8 cellular contexts compared by ENCODE assay signal in the genomic region with DNA sequence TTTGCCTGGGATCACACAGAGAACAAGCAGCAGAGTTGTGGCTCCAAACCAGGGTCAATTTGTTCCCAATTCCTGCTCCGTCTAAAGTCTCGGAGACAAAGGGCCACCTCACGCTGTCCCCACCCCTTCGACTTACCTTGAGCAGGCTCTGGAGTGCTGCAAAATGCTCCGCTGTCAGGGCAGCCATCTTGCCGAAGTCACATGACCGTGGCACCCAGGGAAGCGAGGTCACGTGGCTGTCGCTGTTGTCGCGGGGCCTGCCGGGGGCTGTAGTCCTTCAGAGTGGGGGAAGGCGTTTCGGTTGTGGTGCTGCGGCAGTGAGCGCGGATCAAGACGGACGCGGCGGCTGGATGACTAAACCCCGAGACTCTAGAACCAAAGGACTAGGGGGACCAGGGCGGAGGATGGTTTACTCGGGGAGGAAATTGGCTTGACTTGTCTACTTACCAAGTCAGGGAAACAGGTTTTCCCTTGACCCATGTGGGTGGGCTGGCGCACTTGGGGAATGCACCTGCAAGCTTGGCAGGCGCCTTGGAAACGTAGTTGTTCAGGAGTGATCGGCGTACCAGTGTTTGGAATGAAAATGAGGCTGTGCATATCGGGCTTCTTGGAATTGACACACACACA. TPM values are rescaled to one million over a fixed set of nuclear protein-coding genes. Genes with fewer than 3 reads are reported as not detected.
DNase-seq lines count a peak whose midpoint lies in the region; ATAC-seq lines count a peak whose summit lies in the region.

A gene (minus strand): TSS at position 199 of the 627 bp plus-strand sequence. CDS start 12 bp downstream, at position 187.

- H3K9me3 ChIP-seq in BLaER1 treated with 17β-estradiol and CSF1 and Interleukin-3, amounts not matched to agents 10 nM and 100 nM (replicated peaks in 1 of 11): no peaks in the 10 kb centered on the region

- peaks cover 43% of the 10 kb centered on the region for H3K4me1 Mint-ChIP-seq in dendritic cell treated with granulocyte-macrophage colony-stimulating factor and Interleukin-4, amounts not matched to agents 40 ng/mL and 50 ng/mL, for 4 days (ENCODE audit: low read depth)

- peak within 1 kb of the TSS; percentile 69 to 90 (median 77) for H3K4me3 ChIP-seq in BLaER1 treated with 17β-estradiol and CSF1 and Interleukin-3, amounts not matched to agents 10 nM and 100 nM

- intact Hi-C loops in dendritic cell treated with granulocyte-macrophage colony-stimulating factor and Interleukin-4, amounts not matched to agents 40 ng/mL and 50 ng/mL, for 4 days (cut with micrococcal nuclease): loop anchor here (1.0 kb wide), 1 partner anchor 203 kb away; no protein-coding TSS in a partner anchor

- no peaks in the 10 kb centered on the region for H3K27me3 ChIP-seq in BLaER1 treated with 17β-estradiol and CSF1 and Interleukin-3, amounts not matched to agents 10 nM and 100 nM

- peak within 1 kb of the TSS; percentile 93 for H3K4me3 Mint-ChIP-seq in dendritic cell treated with granulocyte-macrophage colony-stimulating factor and Interleukin-4, amounts not matched to agents 40 ng/mL and 50 ng/mL, for 4 days

- H3K4me1 ChIP-seq in BLaER1 treated with 17β-estradiol and CSF1 and Interleukin-3, amounts not matched to agents 10 nM and 100 nM: peaks cover 14 to 25% (median 18%) of the 10 kb centered on the region in 10 experiments

- H3K27me3 Mint-ChIP-seq in dendritic cell treated with granulocyte-macrophage colony-stimulating factor and Interleukin-4, amounts not matched to agents 40 ng/mL and 50 ng/mL, for 4 days: peaks cover 2% of the 10 kb centered on the region

- ATAC-seq in GM19351 (IDR thresholded peaks at IDR 0.05; ENCODE audit: unreplicated experiment) (peak; percentile 98), HG03521 (IDR thresholded peaks at IDR 0.05; ENCODE audit: unreplicated experiment) (peak; percentile 99), left lobe of liver (peak; percentile 98)

- H3K9ac ChIP-seq in BLaER1 treated with 17β-estradiol and CSF1 and Interleukin-3, amounts not matched to agents 10 nM and 100 nM: peak within 1 kb of the TSS; percentile 70 to 88 (median 82)

- DNase-seq in NCI-H748 (lab: John Stamatoyannopoulos, UW; ENCODE audit: unreplicated experiment) (peak; percentile 97), left lobe of liver (ENCODE audit: low spot score) (peak; percentile 94)
- peak; percentile 84 to 92 for DNase-seq in activated CD4-positive, alpha-beta T cell treated with anti-CD3 and anti-CD28 coated beads, Interleukin-2, amount 50 U/mL, for 24 hours (ENCODE audit: low read depth in 1 of 2, low spot score in 1 of 2)
- peak; percentile 91 for DNase-seq in stimulated activated CD4-positive, alpha-beta T cell treated with anti-CD3 and anti-CD28 coated beads, Interleukin-2, amount 100 ng/mL, for 4 hours (ENCODE audit: low read depth)

- H3K36me3 ChIP-seq in BLaER1 treated with 17β-estradiol and CSF1 and Interleukin-3, amounts not matched to agents 10 nM and 100 nM: no peaks in the 10 kb centered on the region

- peak within 1 kb of the TSS; percentile 51 to 91 (median 75); a peak in 21 of 22 replicates for H3K27ac ChIP-seq in BLaER1 treated with 17β-estradiol and CSF1 and Interleukin-3, amounts not matched to agents 10 nM and 100 nM

- H3K4me2 ChIP-seq in BLaER1 treated with 17β-estradiol and CSF1 and Interleukin-3, amounts not matched to agents 10 nM and 100 nM: peak within 1 kb of the TSS; percentile 80 to 97 (median 90)

- no peaks in the 10 kb centered on the region for H3K9me3 Mint-ChIP-seq in dendritic cell treated with granulocyte-macrophage colony-stimulating factor and Interleukin-4, amounts not matched to agents 40 ng/mL and 50 ng/mL, for 4 days

- peaks cover 6% of the 10 kb centered on the region for H3K36me3 Mint-ChIP-seq in dendritic cell treated with granulocyte-macrophage colony-stimulating factor and Interleukin-4, amounts not matched to agents 40 ng/mL and 50 ng/mL, for 4 days (ENCODE audit: low read depth)

- H4K20me1 ChIP-seq in BLaER1 treated with 17β-estradiol and CSF1 and Interleukin-3, amounts not matched to agents 10 nM and 100 nM: peaks cover 0 to 21% (median 8%) of the 10 kb centered on the region in 11 experiments; a peak in 4 of 22 replicates

- H3K27ac Mint-ChIP-seq in dendritic cell treated with granulocyte-macrophage colony-stimulating factor and Interleukin-4, amounts not matched to agents 40 ng/mL and 50 ng/mL, for 4 days: peak within 1 kb of the TSS; percentile 91

RNA-seq across cellular contexts. Expression of the gene that starts here (rescaled TPM):
- 26.0 TPM for total RNA-seq in left lobe of liver

Comparison
In these comparisons a context has a peak if more than half of its experiments do, and no peak if none do; other contexts are left out.
1. Peak in every context shown above with its lines: DNase-seq, ATAC-seq, H3K4me3 ChIP-seq and H3K27ac ChIP-seq.